16 cellular contexts compared by ENCODE assay signal in the genomic region with DNA sequence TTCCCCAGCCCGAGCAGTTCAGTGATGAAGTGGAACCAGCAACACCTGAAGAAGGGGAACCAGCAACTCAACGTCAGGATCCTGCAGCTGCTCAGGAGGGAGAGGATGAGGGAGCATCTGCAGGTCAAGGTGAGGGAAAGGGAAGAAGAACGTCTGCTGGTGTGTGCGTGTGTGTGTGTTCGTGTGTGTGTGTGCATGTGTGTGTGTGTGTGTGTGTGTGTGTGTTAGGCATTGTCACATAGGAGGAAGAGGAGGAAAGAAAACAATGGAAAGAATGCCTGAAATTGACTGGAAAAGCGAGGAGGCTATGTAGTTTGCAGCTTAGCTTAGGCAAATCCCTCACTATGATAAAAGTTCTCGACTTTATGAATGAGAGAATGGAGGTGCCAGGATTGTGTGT. TPM values are rescaled to one million over a fixed set of nuclear protein-coding genes. Genes with fewer than 3 reads are reported as not detected.
"Had no signal": no experiment of that assay in that cellular context is flagged by ENCODE, and none has a peak within 500 bp of the region (broad histone marks: within the 10 kb centered on the region; RNA-seq: fewer than 3 reads in every experiment).

No MANE protein-coding gene starts in this region.

RNA-seq across cellular contexts. Expression of a gene that starts 1.9 kb away (rescaled TPM):
- total RNA-seq: stomach, subcutaneous adipose tissue, suprapubic skin, temporal lobe, thoracic aorta, thyroid gland, tibial nerve, transverse colon, upper lobe of right lung, ureter, urinary bladder, uterus, vagina had no signal
- polyA plus RNA-seq: stomach, thymus, urinary bladder had no signal

RNA-seq across cellular contexts. Expression of a gene that starts 7.6 kb away (rescaled TPM):
- total RNA-seq: stomach, subcutaneous adipose tissue, suprapubic skin, temporal lobe, thoracic aorta, thyroid gland, tibial nerve, transverse colon, upper lobe of left lung, upper lobe of right lung, ureter, urinary bladder, uterus, vagina had no signal
- polyA plus RNA-seq: stomach, thymus, urinary bladder had no signal

RNA-seq across cellular contexts. Expression of a gene that starts 20.3 kb away (rescaled TPM):
- total RNA-seq: stomach, subcutaneous adipose tissue, suprapubic skin, temporal lobe, testis, thoracic aorta, thyroid gland, tibial nerve, transverse colon, upper lobe of left lung, upper lobe of right lung, ureter, urinary bladder, uterus, vagina had no signal
- polyA plus RNA-seq: stomach, thymus, urinary bladder had no signal

RNA-seq across cellular contexts. Expression of a gene that starts 59.2 kb away (rescaled TPM):
- total RNA-seq: stomach, thoracic aorta, transverse colon, urinary bladder, uterus had no signal
